In the genomic region with DNA sequence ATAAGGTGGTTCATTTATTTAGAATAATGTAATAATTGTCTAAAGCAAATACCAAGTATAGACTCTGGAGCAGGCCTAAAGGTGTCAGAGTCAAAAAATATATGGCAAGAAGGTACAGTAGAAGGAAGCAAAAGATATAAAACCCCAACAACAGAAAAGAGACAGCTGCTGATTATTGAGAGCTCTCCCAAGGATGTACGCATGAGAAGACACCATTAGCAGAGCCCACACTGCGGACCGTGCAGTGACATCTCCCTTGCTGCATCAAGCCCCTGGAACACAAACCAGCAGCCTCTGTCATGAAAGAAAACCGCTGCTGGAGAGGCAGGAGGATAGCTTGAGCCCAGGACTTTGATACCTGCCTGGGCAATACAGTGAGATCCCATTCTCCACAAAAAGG, we compare ENCODE assay signal across 1 cellular context.
TF ChIP-seq lines count a peak whose summit lies in the region.

No MANE protein-coding gene starts in this region.

TF ChIP-seq in GM12878, 131 proteins besides CTCF, POLR2A, EP300 and RAD21 (continued from another document):
- TF ChIP-seq ATF7 (IDR thresholded peaks at IDR 0.05; ENCODE audit: low read depth) (no peak), JUNB (IDR thresholded peaks at IDR 0.05) (no peak), RB1 (IDR thresholded peaks at IDR 0.05; ENCODE audit: borderline replicate concordance) (no peak), KAT2A (conservative IDR thresholded peaks at IDR 0.05; ENCODE audit: control insufficient read depth, low read depth, low read length) (no peak), ZZZ3 (IDR thresholded peaks at IDR 0.05; ENCODE audit: control insufficient read depth, insufficient read length, low read depth) (no peak), YBX1 (IDR thresholded peaks at IDR 0.05) (no peak), JUND (IDR thresholded peaks at IDR 0.05; ENCODE audit: low read depth, low read length) (no peak), SMARCA5 (IDR thresholded peaks at IDR 0.05) (no peak)
- TF ChIP-seq, protein P1, sequence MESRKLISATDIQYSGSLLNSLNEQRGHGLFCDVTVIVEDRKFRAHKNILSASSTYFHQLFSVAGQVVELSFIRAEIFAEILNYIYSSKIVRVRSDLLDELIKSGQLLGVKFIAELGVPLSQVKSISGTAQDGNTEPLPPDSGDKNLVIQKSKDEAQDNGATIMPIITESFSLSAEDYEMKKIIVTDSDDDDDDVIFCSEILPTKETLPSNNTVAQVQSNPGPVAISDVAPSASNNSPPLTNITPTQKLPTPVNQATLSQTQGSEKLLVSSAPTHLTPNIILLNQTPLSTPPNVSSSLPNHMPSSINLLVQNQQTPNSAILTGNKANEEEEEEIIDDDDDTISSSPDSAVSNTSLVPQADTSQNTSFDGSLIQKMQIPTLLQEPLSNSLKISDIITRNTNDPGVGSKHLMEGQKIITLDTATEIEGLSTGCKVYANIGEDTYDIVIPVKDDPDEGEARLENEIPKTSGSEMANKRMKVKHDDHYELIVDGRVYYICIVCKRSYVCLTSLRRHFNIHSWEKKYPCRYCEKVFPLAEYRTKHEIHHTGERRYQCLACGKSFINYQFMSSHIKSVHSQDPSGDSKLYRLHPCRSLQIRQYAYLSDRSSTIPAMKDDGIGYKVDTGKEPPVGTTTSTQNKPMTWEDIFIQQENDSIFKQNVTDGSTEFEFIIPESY (IDR thresholded peaks at IDR 0.05): no peak
- TF ChIP-seq, protein P2, sequence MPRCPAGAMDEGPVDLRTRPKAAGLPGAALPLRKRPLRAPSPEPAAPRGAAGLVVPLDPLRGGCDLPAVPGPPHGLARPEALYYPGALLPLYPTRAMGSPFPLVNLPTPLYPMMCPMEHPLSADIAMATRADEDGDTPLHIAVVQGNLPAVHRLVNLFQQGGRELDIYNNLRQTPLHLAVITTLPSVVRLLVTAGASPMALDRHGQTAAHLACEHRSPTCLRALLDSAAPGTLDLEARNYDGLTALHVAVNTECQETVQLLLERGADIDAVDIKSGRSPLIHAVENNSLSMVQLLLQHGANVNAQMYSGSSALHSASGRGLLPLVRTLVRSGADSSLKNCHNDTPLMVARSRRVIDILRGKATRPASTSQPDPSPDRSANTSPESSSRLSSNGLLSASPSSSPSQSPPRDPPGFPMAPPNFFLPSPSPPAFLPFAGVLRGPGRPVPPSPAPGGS (IDR thresholded peaks at IDR 0.05; ENCODE audit: borderline replicate concordance, insufficient read depth, low read depth, low read length, poor library complexity, severe bottlenecking): no peak
